ENCODE assay signal across 10 cellular contexts in the genomic region with DNA sequence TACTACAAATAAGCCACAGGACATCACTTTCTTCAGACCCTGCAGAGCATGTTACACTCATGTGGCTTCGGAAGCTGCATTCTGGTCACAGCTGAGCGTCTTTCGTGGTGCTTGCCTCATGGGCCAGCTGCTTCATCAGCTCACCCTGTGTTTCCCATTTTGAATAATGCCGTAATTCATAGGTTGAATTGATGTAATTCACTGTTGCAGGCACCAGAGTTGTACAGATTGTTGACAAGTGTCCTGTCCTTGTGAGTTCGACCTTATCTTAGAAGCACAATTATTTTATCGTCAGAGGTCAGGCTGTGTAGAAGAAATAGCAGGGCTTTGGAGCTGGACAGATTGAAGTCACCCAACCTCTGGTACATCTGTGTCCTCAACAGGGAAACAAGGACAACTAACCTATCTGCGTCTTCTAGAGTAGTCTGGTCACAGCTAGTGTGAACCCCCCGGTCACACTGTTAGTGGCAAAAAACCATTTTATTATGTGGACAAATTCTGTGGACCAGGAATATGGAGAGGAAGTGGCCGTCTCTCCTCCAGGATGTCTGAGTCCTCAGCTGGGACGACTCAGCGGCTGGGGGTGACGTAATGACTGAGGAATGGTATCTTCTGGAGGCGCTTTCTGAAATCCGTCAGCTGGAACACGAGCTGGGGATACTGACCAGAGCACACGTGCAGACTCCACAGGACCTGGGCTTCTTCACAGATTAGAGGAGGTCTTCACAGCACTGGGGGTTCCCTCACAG. TPM values are rescaled to one million over a fixed set of nuclear protein-coding genes. Genes with fewer than 3 reads are reported as not detected.
DNase-seq lines count a peak whose midpoint lies in the region; ATAC-seq, FAIRE-seq and TF ChIP-seq lines count a peak whose summit lies in the region.
"Had no signal": no experiment of that assay in that cellular context is flagged by ENCODE, and none has a peak within 500 bp of the region (broad histone marks: within the 10 kb centered on the region; RNA-seq: fewer than 3 reads in every experiment).

No MANE protein-coding gene starts in this region.

- no peak for ATAC-seq in GM21529 (IDR thresholded peaks at IDR 0.05; ENCODE audit: unreplicated experiment)
- no peak for ATAC-seq in HG03025 (IDR thresholded peaks at IDR 0.05; ENCODE audit: low FRiP score, unreplicated experiment)
- no peak for ATAC-seq in HG03135 (IDR thresholded peaks at IDR 0.05; ENCODE audit: unreplicated experiment)

- no peak overlapping the region for H3K4me3 ChIP-seq in brain microvascular endothelial cell (ENCODE audit: low read depth, low read length)
- no peak overlapping the region for H3K4me3 ChIP-seq in kidney epithelial cell (ENCODE audit: low read depth, low read length)

- DNase-seq in HTR-8/SVneo (ENCODE audit: insufficient read length, low spot score) (peak; percentile 84), brain microvascular endothelial cell (peak; percentile 90), kidney epithelial cell (ENCODE audit: low read depth) (peak; percentile 77), substantia nigra (lab: John Stamatoyannopoulos, UW) (peak in 2 of 49 donors; percentile 13 to 51), NCI-H2196 (lab: John Stamatoyannopoulos, UW; ENCODE audit: unreplicated experiment) (no peak)
- DNase-seq: activated gamma-delta T cell treated with Interleukin-2 at 50 U/mL for 16 hours, NCI-H2081 had no signal

- FAIRE-seq in HTR-8/SVneo (lab: Jason Lieb, UNC), result peak; percentile 9

- in situ Hi-C loops in brain microvascular endothelial cell (cut with HindIII; ENCODE audit: low pct_ligation_motif_present, low sequenced_read_pairs), result no loop called here

- no peak for TF ChIP-seq CTCF in brain microvascular endothelial cell (IDR thresholded peaks at IDR 0.05; ENCODE audit: low read depth, low read length, missing control alignments)
- no peak for TF ChIP-seq CTCF in kidney epithelial cell (IDR thresholded peaks at IDR 0.05; ENCODE audit: insufficient read depth, low read length, poor library complexity, severe bottlenecking)

- H3K27me3 ChIP-seq in brain microvascular endothelial cell (replicated peaks), result no peaks in the 10 kb centered on the region
- H3K27me3 ChIP-seq in kidney epithelial cell (ENCODE audit: control insufficient read depth, insufficient read depth, low read length), result no peaks in the 10 kb centered on the region

- peak overlapping the region; percentile 91 for H3K27ac ChIP-seq in brain microvascular endothelial cell
- peak overlapping the region; percentile 31 for H3K27ac ChIP-seq in substantia nigra (ENCODE audit: low read depth, low read length, poor library complexity, severe bottlenecking)

- H3K36me3 ChIP-seq in brain microvascular endothelial cell (replicated peaks) (no peaks in the 10 kb centered on the region), kidney epithelial cell (ENCODE audit: control insufficient read depth, insufficient read depth, low read length) (no peaks in the 10 kb centered on the region)

RNA-seq across cellular contexts. Expression of a gene that starts 17.8 kb away (rescaled TPM):
- total RNA-seq in kidney epithelial cell, result 14.0 and 18.3 TPM in 2 replicates
